Comparison of ENCODE assay signal across 8 cellular contexts in the genomic region with DNA sequence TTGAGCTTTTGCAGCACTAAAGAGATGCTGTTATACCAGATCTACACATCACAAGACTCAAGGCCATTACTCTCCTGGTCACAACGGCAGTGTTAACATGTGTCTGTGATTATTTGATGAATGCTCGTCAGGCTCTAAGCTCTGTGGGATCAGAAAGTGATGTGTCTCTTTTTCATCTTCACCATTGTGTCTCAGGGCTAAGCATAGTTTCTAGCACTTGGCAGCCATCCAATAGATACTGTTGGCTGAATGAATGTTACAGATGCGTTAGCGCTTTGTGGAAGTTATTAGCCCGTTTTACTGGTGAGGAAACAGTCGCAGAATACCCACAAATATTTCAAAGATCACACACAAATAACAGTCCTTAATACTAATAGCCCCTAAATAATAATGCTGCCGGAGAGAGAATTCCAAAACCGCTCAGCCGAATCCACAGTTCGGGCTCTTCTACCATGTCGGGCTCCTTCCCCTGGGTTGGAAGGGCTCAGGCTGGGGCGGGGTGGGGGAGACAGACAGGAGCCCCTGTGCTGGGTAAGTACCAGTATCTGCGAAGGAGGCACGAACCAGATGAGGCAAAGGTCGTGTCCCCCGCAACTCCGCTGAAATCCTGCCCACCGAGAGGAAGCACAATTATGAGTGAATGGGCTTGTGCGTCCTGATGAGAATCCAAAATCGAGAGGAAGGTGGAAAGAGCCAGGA. TPM values are rescaled to one million over a fixed set of nuclear protein-coding genes. Genes with fewer than 3 reads are reported as not detected.
DNase-seq lines count a peak whose midpoint lies in the region; ATAC-seq, FAIRE-seq and TF ChIP-seq lines count a peak whose summit lies in the region.

No MANE protein-coding gene starts in this region.

- peak in 1 of 4 donors; percentile 39 for ATAC-seq in psoas muscle
- ATAC-seq in HG03565 (IDR thresholded peaks at IDR 0.05; ENCODE audit: unreplicated experiment) = no peak
- no peak for ATAC-seq in HG02840 (IDR thresholded peaks at IDR 0.05; ENCODE audit: low FRiP score, unreplicated experiment)
- no peak for ATAC-seq in GM19455 (IDR thresholded peaks at IDR 0.05; ENCODE audit: unreplicated experiment)

- TF ChIP-seq POLR2A in endothelial cell of umbilical vein (IDR thresholded peaks at IDR 0.05; ENCODE audit: low read depth, low read length) = no peak

- dilution Hi-C loops in endothelial cell of umbilical vein (cut with MboI; ENCODE audit: extremely low pct_ligation_motif_present, low sequenced_read_pairs) = no loop called here

- no peak overlapping the region for H3K9ac ChIP-seq in NT2/D1 (ENCODE audit: insufficient read length, low read depth)
- H3K9ac ChIP-seq in endothelial cell of umbilical vein (replicated peaks; ENCODE audit: extremely low read depth, insufficient read depth, low read length) = no peak overlapping the region

- H4K20me1 ChIP-seq in endothelial cell of umbilical vein (replicated peaks; ENCODE audit: control insufficient read depth, extremely low read depth, insufficient read depth, low read length) = no peaks in the 10 kb centered on the region

- TF ChIP-seq CTCF in GM12864 (IDR thresholded peaks at IDR 0.05; ENCODE audit: low read depth, low read length, missing control alignments) (no peak), endothelial cell of umbilical vein (IDR thresholded peaks at IDR 0.05; ENCODE audit: extremely low read depth in 1 of 2, insufficient read depth in 1 of 2, low read depth in 1 of 2, low read length in 2 of 2) (no peak), psoas muscle (IDR thresholded peaks at IDR 0.05) (no peak)

- no peaks in the 10 kb centered on the region for H3K4me1 ChIP-seq in NT2/D1 (ENCODE audit: insufficient read depth, insufficient read length)
- peaks cover 10% of the 10 kb centered on the region for H3K4me1 ChIP-seq in endothelial cell of umbilical vein (ENCODE audit: control insufficient read depth, extremely low read depth, insufficient read depth, low read length)
- H3K4me1 ChIP-seq in psoas muscle = peaks cover 8% of the 10 kb centered on the region

- H2AFZ ChIP-seq in endothelial cell of umbilical vein (ENCODE audit: low read depth, low read length) = no peak overlapping the region

- peak; percentile 53 for FAIRE-seq in endothelial cell of umbilical vein (lab: Jason Lieb, UNC)

- H3K4me3 ChIP-seq in GM12864 (ENCODE audit: low read depth, low read length) = peak overlapping the region; percentile 70; the same call in 1 of the 2 replicates
- H3K4me3 ChIP-seq in NT2/D1 (ENCODE audit: insufficient read length, low read depth) = peak overlapping the region; percentile 41
- no peak overlapping the region for H3K4me3 ChIP-seq in endothelial cell of umbilical vein (replicated peaks in 1 of 3; ENCODE audit: insufficient read depth in 1 of 3, low read depth in 1 of 3, low read length in 3 of 3)
- peak overlapping the region; percentile 68 for H3K4me3 ChIP-seq in psoas muscle

- peak overlapping the region; percentile 78 for H3K4me2 ChIP-seq in endothelial cell of umbilical vein (ENCODE audit: insufficient read depth, low read length)

- H3K27me3 ChIP-seq in NT2/D1 (ENCODE audit: insufficient read depth, insufficient read length) = peaks cover 70% of the 10 kb centered on the region
- peaks cover 32 to 34% of the 10 kb centered on the region in 2 experiments for H3K27me3 ChIP-seq in endothelial cell of umbilical vein (ENCODE audit: control insufficient read depth in 2 of 2, insufficient read depth in 2 of 2, low read length in 2 of 2)
- no peaks in the 10 kb centered on the region for H3K27me3 ChIP-seq in psoas muscle (ENCODE audit: insufficient read depth in 3 of 3, low read length in 2 of 3)

- H3K79me2 ChIP-seq in endothelial cell of umbilical vein (ENCODE audit: control insufficient read depth, insufficient read depth, low read length) = no peaks in the 10 kb centered on the region

- 6 to 7% (median 6%) methylated on average over 20 of the region's 20 CpGs for WGBS in psoas muscle, 3 donors

- H3K9me3 ChIP-seq in NT2/D1 (ENCODE audit: insufficient read depth, low read length) (no peaks in the 10 kb centered on the region), endothelial cell of umbilical vein (replicated peaks; ENCODE audit: control insufficient read depth, insufficient read depth, low read length) (no peaks in the 10 kb centered on the region), psoas muscle (no peaks in the 10 kb centered on the region)

- POLR2A ChIA-PET in endothelial cell of umbilical vein (lab: Charles Lee) = no interaction called here

- no peaks in the 10 kb centered on the region for H3K9me1 ChIP-seq in endothelial cell of umbilical vein (replicated peaks; ENCODE audit: control insufficient read depth, extremely low read depth, insufficient read depth, low read length)

- H3K27ac ChIP-seq in endothelial cell of umbilical vein (ENCODE audit: insufficient read depth, low read depth, low read length) (no peak overlapping the region), psoas muscle (no peak overlapping the region)

- DNase-seq in GM12864 (ENCODE audit: low read depth) = no peak
- no peak for DNase-seq in NT2/D1 (ENCODE audit: low read depth, low spot score)
- DNase-seq in endothelial cell of umbilical vein (ENCODE audit: low read depth, low spot score) = peak; percentile 24
- no peak for DNase-seq in psoas muscle
- DNase-seq in EL = no peak

- CTCF ChIA-PET in endothelial cell of umbilical vein (lab: Charles Lee) = no interaction called here

- no TSS peak for BruUV-seq in endothelial cell of umbilical vein (replicated peaks; lab: Mats Ljungman, UMichigan)

- intact Hi-C loops in endothelial cell of umbilical vein (cut with micrococcal nuclease) (no loop called here), psoas muscle (cut with DNase I) (loop anchor here in 1 of 2 donors (5.0 kb wide), 1 partner anchor 65 kb away; the partner anchor contains the start of gene MYO1E)

- H3K36me3 ChIP-seq in NT2/D1 (ENCODE audit: insufficient read depth, insufficient read length, low read length) (no peaks in the 10 kb centered on the region), endothelial cell of umbilical vein (ENCODE audit: control insufficient read depth in 2 of 2, extremely low read depth in 1 of 2, insufficient read depth in 2 of 2, low read length in 2 of 2) (no peaks in the 10 kb centered on the region), psoas muscle (ENCODE audit: insufficient read depth in 1 of 2, low read depth in 1 of 2) (no peaks in the 10 kb centered on the region)

TF ChIP-seq in endothelial cell of umbilical vein, 7 proteins besides CTCF, POLR2A, EP300 and RAD21:
- TF ChIP-seq GATA2 (IDR thresholded peaks at IDR 0.05; ENCODE audit: insufficient read depth, insufficient read length, low read depth, low read length) = no peak
- no peak for TF ChIP-seq POLR2AphosphoS5 (IDR thresholded peaks at IDR 0.05; ENCODE audit: insufficient read depth, low read depth, low read length)
- TF ChIP-seq EZH2 (IDR thresholded peaks at IDR 0.05; ENCODE audit: borderline replicate concordance, low read depth, low read length, severe bottlenecking) = peak; percentile 79

RNA-seq across cellular contexts. Expression of gene FAM81A, which starts 1.1 kb away (rescaled TPM):
- total RNA-seq in endothelial cell of umbilical vein = 0.32 and 1.2 TPM in 2 replicates
- polyA plus RNA-seq in endothelial cell of umbilical vein = 0.28 TPM in 1 of 2 replicates, not detected in the other
- 0.13 and 0.19 TPM in 2 replicates for polyA plus RNA-seq in endothelial cell of umbilical vein (2011; cell fraction: cytosol; rRNA removed)
- polyA plus RNA-seq in endothelial cell of umbilical vein (2011; cell fraction: nucleus; rRNA removed) = 0.17 TPM in 1 of 2 replicates, not detected in the other
- 0.14 and 0.40 TPM in 2 replicates for polyA plus RNA-seq in endothelial cell of umbilical vein (2012)
- not detected in 2 replicates for polyA minus RNA-seq in endothelial cell of umbilical vein
- polyA minus RNA-seq in endothelial cell of umbilical vein (2011; cell fraction: cytosol; rRNA and poly(A)+ RNA removed) = 4.8 TPM
- polyA minus RNA-seq in endothelial cell of umbilical vein (2011; cell fraction: nucleus; rRNA and poly(A)+ RNA removed) = not detected in 2 replicates
- 1 to 10 TPM in 1 of 4 donors, under 1 TPM in 3; 0.32 to 1.2 (median 0.35) TPM for total RNA-seq in psoas muscle
- 1 to 10 TPM in 1 of 3 donors, under 1 TPM in 2; 0.55 to 1.4 (median 0.60) TPM for polyA plus RNA-seq in psoas muscle

Comparison
In these comparisons a context has a peak if more than half of its experiments do, and no peak if none do; other contexts are left out.
1. H3K4me3 ChIP-seq: peak in GM12864 (single experiment), NT2/D1 (single experiment) and psoas muscle (single experiment); none in endothelial cell of umbilical vein (0 of 3).